Comparison of ENCODE assay signal across 9 cellular contexts in the genomic region with DNA sequence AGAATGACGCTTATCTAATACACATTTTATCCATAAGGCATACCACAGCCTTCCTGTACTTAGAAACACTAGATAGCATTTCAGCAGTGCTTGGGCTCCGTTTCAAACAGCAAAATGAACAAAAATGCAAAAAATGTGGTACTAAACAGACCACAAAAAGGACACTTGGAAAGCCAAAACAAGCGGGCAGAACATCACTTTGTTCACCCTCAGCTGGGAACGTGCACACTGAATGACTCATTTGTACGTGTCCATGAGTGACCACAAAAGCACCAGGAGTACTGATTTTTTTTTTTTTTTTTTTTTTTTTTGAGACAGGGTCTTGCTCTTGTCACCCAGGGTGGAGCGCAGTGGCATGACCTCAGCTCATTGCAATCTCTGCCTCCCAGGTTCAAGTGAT. TPM values are rescaled to one million over a fixed set of nuclear protein-coding genes. Genes with fewer than 3 reads are reported as not detected.
DNase-seq lines count a peak whose midpoint lies in the region; ATAC-seq, FAIRE-seq and TF ChIP-seq lines count a peak whose summit lies in the region.
"Had no signal": no experiment of that assay in that cellular context is flagged by ENCODE, and none has a peak within 500 bp of the region (broad histone marks: within the 10 kb centered on the region; RNA-seq: fewer than 3 reads in every experiment).

No MANE protein-coding gene starts in this region.

- FAIRE-seq in RCC 7860 (lab: Jason Lieb, UNC), result peak; percentile 91

- ATAC-seq in GM21447 (IDR thresholded peaks at IDR 0.05; ENCODE audit: unreplicated experiment) (peak; percentile 34), upper lobe of right lung (no peak), gastroesophageal sphincter (no peak)

- peaks cover 25% of the 10 kb centered on the region for H3K4me1 ChIP-seq in upper lobe of right lung
- peaks cover 15 to 64% (median 15%) of the 10 kb centered on the region in 3 donors for H3K4me1 ChIP-seq in gastroesophageal sphincter

- DNase-seq in CD14-positive monocyte (ENCODE audit: low spot score) (peak; percentile 72), RCC 7860 (ENCODE audit: low spot score) (peak; percentile 95), glomerular endothelial cell (ENCODE audit: extremely low read depth, low read depth, low spot score) (peak; percentile 65), middle frontal gyrus (ENCODE audit: extremely low spot score, low spot score) (no peak), upper lobe of right lung (no peak), GF-D8 (lab: John Stamatoyannopoulos, UW) (no peak)

- H3K27ac ChIP-seq in upper lobe of right lung (no peak overlapping the region), gastroesophageal sphincter (no peak overlapping the region)

- H3K27me3 ChIP-seq in upper lobe of right lung (no peaks in the 10 kb centered on the region), gastroesophageal sphincter (no peaks in the 10 kb centered on the region)

- H3K4me3 ChIP-seq in upper lobe of right lung (no peak overlapping the region), gastroesophageal sphincter (no peak overlapping the region)

- no peak for TF ChIP-seq EP300 in gastroesophageal sphincter (IDR thresholded peaks at IDR 0.05)

- H3K36me3 Mint-ChIP-seq in CD14-positive monocyte, result peaks cover 11 to 22% of the 10 kb centered on the region in 2 donors

- no peaks in the 10 kb centered on the region for H3K27me3 Mint-ChIP-seq in CD14-positive monocyte (ENCODE audit: low read depth in 3 of 3)

- no peaks in the 10 kb centered on the region for H3K9me3 Mint-ChIP-seq in CD14-positive monocyte
- H3K9me3 Mint-ChIP-seq: IgD-negative memory B cell had no signal

- intact Hi-C loops in CD14-positive monocyte (cut with micrococcal nuclease) (no loop called here), upper lobe of right lung (cut with DNase I) (no loop called here)

- no peak for TF ChIP-seq POLR2A in gastroesophageal sphincter (IDR thresholded peaks at IDR 0.05)

- 75 to 83% methylated on average over 5 of the region's 6 CpGs for WGBS in gastroesophageal sphincter (ENCODE audit: low coverage in 1 of 2), 2 donors

- H3K9me3 ChIP-seq in upper lobe of right lung, result no peaks in the 10 kb centered on the region
- no peaks in the 10 kb centered on the region for H3K9me3 ChIP-seq in gastroesophageal sphincter

- H3K36me3 ChIP-seq in upper lobe of right lung (no peaks in the 10 kb centered on the region), gastroesophageal sphincter (no peaks in the 10 kb centered on the region)

- TF ChIP-seq CTCF in CD14-positive monocyte (IDR thresholded peaks at IDR 0.05), result no peak
- TF ChIP-seq CTCF in upper lobe of right lung (IDR thresholded peaks at IDR 0.05), result no peak
- no peak for TF ChIP-seq CTCF in gastroesophageal sphincter (IDR thresholded peaks at IDR 0.05)

- H3K4me1 Mint-ChIP-seq in CD14-positive monocyte, result peaks cover 42% of the 10 kb centered on the region

- peak overlapping the region in 4 of 7 donors; percentile 68 to 80 (median 76) for H3K27ac Mint-ChIP-seq in CD14-positive monocyte

- no peak overlapping the region for H3K4me3 Mint-ChIP-seq in CD14-positive monocyte

RNA-seq across cellular contexts. Expression of a gene that starts 8.9 kb away (rescaled TPM):
- polyA plus RNA-seq in CD14-positive monocyte, result 10 to 100 TPM; 38.7 to 42.0 TPM
- 18.8 and 40.7 TPM in 2 replicates for total RNA-seq in glomerular endothelial cell
- total RNA-seq in upper lobe of right lung, result 103 TPM
- total RNA-seq in gastroesophageal sphincter, result 100 to 1,000 TPM; 116 to 172 (median 136) TPM

Comparison
In these comparisons a context has a peak if more than half of its experiments do, and no peak if none do; other contexts are left out.
1. DNase-seq: peak in CD14-positive monocyte (single experiment), RCC 7860 (single experiment) and glomerular endothelial cell (single experiment); none in middle frontal gyrus (single experiment), upper lobe of right lung (single experiment) and GF-D8 (single experiment).